ENCODE assay signal across 8 cellular contexts in genomic region chr6:13302751-13303667, GRCh38. TPM values are rescaled to one million over a fixed set of nuclear protein-coding genes. Genes with fewer than 3 reads are reported as not detected.
DNase-seq lines count a peak whose midpoint lies in the region; ATAC-seq and TF ChIP-seq lines count a peak whose summit lies in the region.

No MANE protein-coding gene starts in this region.

- H3K9me3 ChIP-seq in thymus (ENCODE audit: control insufficient read depth) = no peaks in the 10 kb centered on the region

- peaks cover 8% of the 10 kb centered on the region for H3K36me3 Mint-ChIP-seq in natural killer cell

- H3K27me3 Mint-ChIP-seq in natural killer cell (ENCODE audit: low read depth in 2 of 2) = no peaks in the 10 kb centered on the region

- peaks cover 49% of the 10 kb centered on the region for H3K36me3 ChIP-seq in thymus (ENCODE audit: control insufficient read depth, insufficient read depth)

- ATAC-seq in GM21619 (IDR thresholded peaks at IDR 0.05; ENCODE audit: unreplicated experiment) = peak; percentile 68
- ATAC-seq in esophagus mucosa = peak; percentile 81
- ATAC-seq in natural killer cell = peak; percentile 79 to 88 (median 82)

- H3K4me1 Mint-ChIP-seq in natural killer cell = peaks cover 17 to 18% of the 10 kb centered on the region in 2 donors

- CTCF ChIA-PET in GM10248 (lab: Yijun Ruan, JAX) = interaction anchor here (0.7 to 4.7 kb wide), 10 partner anchors 10 to 272 kb away, joined by 3 to 19 read pairs (median 4); partner anchors contain the start of genes SIRT5 and TBC1D7

- H3K4me3 ChIP-seq in thymus (ENCODE audit: low read length) = no peak overlapping the region

- DNase-seq in GM10248 (ENCODE audit: extremely low spot score) = peak; percentile 72
- peak; percentile 62 for DNase-seq in KG1 (lab: John Stamatoyannopoulos, UW)
- DNase-seq in activated CD4-positive, alpha-beta T cell treated with anti-CD3 and anti-CD28 coated beads, Interleukin-2, amount 50 U/mL, for 48 hours = peak; percentile 49 to 58
- DNase-seq in natural killer cell = peak; percentile 26
- DNase-seq in HuH-7.5 (ENCODE audit: low spot score) = no peak

- no peaks in the 10 kb centered on the region for H3K27me3 ChIP-seq in thymus (ENCODE audit: control insufficient read depth, insufficient read depth)

- intact Hi-C loops in natural killer cell (cut with micrococcal nuclease) = no loop called here

- peak overlapping the region; percentile 47 for H3K27ac ChIP-seq in thymus (ENCODE audit: low read depth)

- 84% methylated on average over 17 of the region's 17 CpGs for WGBS in thymus

- POLR2A ChIA-PET in GM10248 (lab: Yijun Ruan, JAX) = interaction anchor here (0.8 to 1.7 kb wide), 6 partner anchors 8 to 123 kb away, joined by 3 to 6 read pairs (median 4); partner anchors contain the start of gene TBC1D7

- no peaks in the 10 kb centered on the region for H3K9me3 Mint-ChIP-seq in natural killer cell

- H3K4me1 ChIP-seq in thymus (ENCODE audit: control insufficient read depth, insufficient read depth, low read length) = no peaks in the 10 kb centered on the region

- peak overlapping the region; percentile 2 to 77 for H3K27ac Mint-ChIP-seq in natural killer cell

- TF ChIP-seq CTCF in GM10248 (IDR thresholded peaks at IDR 0.05; ENCODE audit: control extremely low read depth, extremely low read depth, low read depth, missing control alignments) = no peak
- no peak for TF ChIP-seq CTCF in natural killer cell (IDR thresholded peaks at IDR 0.05)

- no peak overlapping the region for H3K4me3 Mint-ChIP-seq in natural killer cell

RNA-seq across cellular contexts. Expression of gene TBC1D7, which starts 25.3 kb away (rescaled TPM):
- total RNA-seq in esophagus mucosa (16.6 TPM), natural killer cell (10 to 100 TPM; 20.1 to 29.7 (median 24.3) TPM)
- 20.6 TPM for polyA plus RNA-seq in thymus
